23 cellular contexts compared by ENCODE assay signal in genomic region chr1:97304366-97304765, GRCh38.
A peak's percentile ranks its signal among the peaks of the same experiment; 100 is the strongest.
DNase-seq lines count a peak whose midpoint lies in the region; ATAC-seq, FAIRE-seq and TF ChIP-seq lines count a peak whose summit lies in the region.
"Had no signal": no experiment of that assay in that cellular context is flagged by ENCODE, and none has a peak within 500 bp of the region (broad histone marks: within the 10 kb centered on the region; RNA-seq: fewer than 3 reads in every experiment).

No MANE protein-coding gene starts in this region.

- no peak for DNase-seq in Right ventricle myocardium inferior (ENCODE audit: missing footprints)
- no peak for DNase-seq in right cardiac atrium
- peak; percentile 34 for DNase-seq in medulla oblongata (ENCODE audit: extremely low spot score)
- no peak for DNase-seq in sciatic nerve (ENCODE audit: low spot score)
- DNase-seq in frontal cortex (ENCODE audit: low spot score in 2 of 2), result no peak
- no peak for DNase-seq in UCSD-AML1 (lab: John Stamatoyannopoulos, UW; ENCODE audit: unreplicated experiment)
- DNase-seq: ACHN, AML-193, Caco-2, DMS79, H7, MG63, NCI-H1092 treated with DMSO at 0.1 percent for 48 hours, NCI-H1694, NCI-H446 treated with DMSO at 0.1 percent for 48 hours, PC-3 had no signal

- H3K9me3 ChIP-seq in right cardiac atrium (ENCODE audit: control insufficient read depth, low read length), result no peaks in the 10 kb centered on the region
- H3K9me3 ChIP-seq: Caco-2, MG63, SJSA1 had no signal

- FAIRE-seq in frontal cortex (lab: Jason Lieb, UNC), result no peak
- FAIRE-seq: HepG2 had no signal

- H3K4me1 ChIP-seq in right cardiac atrium (ENCODE audit: control insufficient read depth, insufficient read depth, low read length), result no peaks in the 10 kb centered on the region
- H3K4me1 ChIP-seq: Caco-2, SJSA1 had no signal

- peak; percentile 59 for ATAC-seq in Right ventricle myocardium inferior
- ATAC-seq in right cardiac atrium, result no peak
- ATAC-seq in sciatic nerve, result peak; percentile 51
- no peak for ATAC-seq in GM19397 (IDR thresholded peaks at IDR 0.05; ENCODE audit: unreplicated experiment)
- ATAC-seq: HepG2, PC-3 had no signal

- no peak for TF ChIP-seq CTCF in brain (conservative IDR thresholded peaks at IDR 0.05)

- H3K4me3 ChIP-seq in right cardiac atrium (ENCODE audit: low read length), result no peak overlapping the region
- H3K4me3 ChIP-seq: MG63, SJSA1 had no signal

- 77% methylated on average over 2 of the region's 2 CpGs for WGBS in right cardiac atrium

- peaks cover 0 to 2% (median 0%) of the 10 kb centered on the region in 5 experiments for H3K9me3 Mint-ChIP-seq in brain
- H3K9me3 Mint-ChIP-seq: CD14-positive monocyte had no signal

- peaks cover 28% of the 10 kb centered on the region for H3K4me1 Mint-ChIP-seq in brain
- H3K4me1 Mint-ChIP-seq: CD14-positive monocyte had no signal

- H3K36me3 Mint-ChIP-seq in brain, result no peaks in the 10 kb centered on the region

- no peaks in the 10 kb centered on the region for H3K27me3 Mint-ChIP-seq in brain

- intact Hi-C loops in Right ventricle myocardium inferior (cut with DNase I), result no loop called here
- intact Hi-C loops in right cardiac atrium (cut with DNase I), result no loop called here
- intact Hi-C loops in sciatic nerve (cut with DNase I), result loop anchor here (5.0 kb wide), 1 partner anchor 502 kb away; no protein-coding TSS in a partner anchor

- no peaks in the 10 kb centered on the region for H3K27me3 ChIP-seq in right cardiac atrium (ENCODE audit: control insufficient read depth, insufficient read depth)
- H3K27me3 ChIP-seq: MG63, SJSA1 had no signal

- H3K27ac ChIP-seq in right cardiac atrium (ENCODE audit: low read length), result no peak overlapping the region
- H3K27ac ChIP-seq: KMS-11, RWPE1, SJSA1 had no signal

- peak overlapping the region in 3 of 5 experiments; percentile 61 to 84 (median 72) for H3K27ac Mint-ChIP-seq in brain

- H3K4me3 Mint-ChIP-seq in brain, result peak overlapping the region in 1 of 5 experiments; percentile 35
- H3K4me3 Mint-ChIP-seq: CD14-positive monocyte had no signal

Comparison
In these comparisons a context has a peak if more than half of its experiments do, and no peak if none do; other contexts are left out.
1. ATAC-seq: peak in Right ventricle myocardium inferior (single experiment) and sciatic nerve (single experiment); none in right cardiac atrium (0 of 2) and GM19397 (single experiment).